ENCODE assay signal across 8 cellular contexts in the genomic region with DNA sequence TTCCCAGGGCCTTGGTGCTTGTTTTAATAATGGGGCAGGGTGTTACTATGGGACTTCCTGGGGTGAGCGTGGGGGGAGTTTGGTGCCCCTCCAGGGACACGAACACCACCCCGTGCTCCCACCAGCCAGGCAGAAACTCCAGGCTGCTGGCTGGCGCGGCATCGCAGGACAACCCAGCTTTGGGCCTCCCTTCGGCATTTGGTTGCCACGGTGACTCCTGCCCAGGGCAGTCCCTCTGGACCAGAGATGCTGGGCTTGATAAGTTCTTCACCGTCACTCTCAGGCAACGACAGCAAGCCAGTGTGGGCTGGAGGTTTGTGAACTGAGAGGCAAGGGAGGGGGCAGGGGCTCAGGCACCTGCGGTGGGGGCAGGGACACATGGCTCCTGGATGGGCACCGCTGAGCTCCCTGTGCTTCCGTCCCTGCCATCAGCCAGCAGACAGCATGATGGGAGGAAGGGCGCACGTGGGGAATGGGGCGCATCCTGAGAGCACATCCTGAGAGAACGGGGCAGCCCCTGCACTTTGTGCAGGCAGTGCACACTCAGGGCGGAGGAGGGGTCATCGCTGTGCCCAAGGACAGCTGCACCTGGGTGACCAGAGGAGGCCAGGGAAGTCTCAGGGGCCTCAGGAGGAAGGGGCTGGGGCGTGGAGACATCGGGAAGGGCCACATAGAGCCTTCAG.
DNase-seq lines count a peak whose midpoint lies in the region; ATAC-seq and TF ChIP-seq lines count a peak whose summit lies in the region.

No MANE protein-coding gene starts in this region.

- no peaks in the 10 kb centered on the region for H3K9me3 Mint-ChIP-seq in CD4-positive, alpha-beta T cell

- H3K9me3 ChIP-seq in BE2C, result no peaks in the 10 kb centered on the region
- no peaks in the 10 kb centered on the region for H3K9me3 ChIP-seq in adipocyte (ENCODE audit: control insufficient read depth, low read length)
- no peaks in the 10 kb centered on the region for H3K9me3 ChIP-seq in CD4-positive, alpha-beta T cell (ENCODE audit: control insufficient read depth, low read length)

- no peaks in the 10 kb centered on the region for H3K36me3 Mint-ChIP-seq in CD4-positive, alpha-beta T cell (ENCODE audit: low read depth)

- H3K27me3 Mint-ChIP-seq in CD4-positive, alpha-beta T cell, result peaks cover 5% of the 10 kb centered on the region

- intact Hi-C loops in posterior cingulate gyrus (cut with DNase I), result loop anchor here (1.0 to 2.0 kb wide), 2 partner anchors 78 to 272 kb away; no protein-coding TSS in a partner anchor
- intact Hi-C loops in CD4-positive, alpha-beta T cell (cut with DNase I, micrococcal nuclease), result loop anchor here (1.0 to 5.0 kb wide), 4 partner anchors 50 to 272 kb away; no protein-coding TSS in a partner anchor

- CTCF ChIA-PET in CD4-positive, alpha-beta T cell (lab: Charles Lee), result interaction anchor here (0.6 to 1.8 kb wide), 7 partner anchors 13 to 279 kb away, joined by 3 to 16 read pairs (median 7); a partner anchor contains a TSS

- H3K4me1 Mint-ChIP-seq in CD4-positive, alpha-beta T cell (ENCODE audit: low read depth), result peaks cover 25% of the 10 kb centered on the region

- H3K9ac ChIP-seq in adipocyte (ENCODE audit: low read length), result peak overlapping the region; percentile 30

- DNase-seq in BE2C (peak; percentile 80), GM03348 (ENCODE audit: low spot score) (peak; percentile 47), adipocyte (ENCODE audit: low read depth) (peak; percentile 73), kidney tubule cell (ENCODE audit: low spot score) (peak; percentile 7), posterior cingulate gyrus (no peak), NOMO-1 (lab: John Stamatoyannopoulos, UW; ENCODE audit: unreplicated experiment in 2 of 2) (no peak)
- DNase-seq in CD4-positive, alpha-beta T cell, result no peak

- peak overlapping the region; percentile 45 for H3K4me3 ChIP-seq in BE2C (ENCODE audit: low read depth, low read length)
- H3K4me3 ChIP-seq in adipocyte (ENCODE audit: low read length), result no peak overlapping the region

- POLR2A ChIA-PET in CD4-positive, alpha-beta T cell (lab: Charles Lee), result interaction anchor here (1.1 to 2.0 kb wide), 4 partner anchors 51 to 307 kb away, joined by 3 to 8 read pairs (median 5); a partner anchor contains a TSS

- H3K4me1 ChIP-seq in BE2C (peaks cover 25% of the 10 kb centered on the region), adipocyte (ENCODE audit: control insufficient read depth, insufficient read depth, low read length) (peaks cover 20% of the 10 kb centered on the region)

- H3K27ac Mint-ChIP-seq in CD4-positive, alpha-beta T cell, result no peak overlapping the region

- no peak for ATAC-seq in GM19035 (IDR thresholded peaks at IDR 0.05; ENCODE audit: unreplicated experiment)
- ATAC-seq in CD4-positive, alpha-beta T cell (ENCODE audit: poor library complexity), result no peak

- no peak overlapping the region for H3K27ac ChIP-seq in CD4-positive, alpha-beta T cell (ENCODE audit: low read depth, low read length)

- TF ChIP-seq CTCF in BE2C (IDR thresholded peaks at IDR 0.05; ENCODE audit: low read depth, low read length), result no peak
- no peak for TF ChIP-seq CTCF in CD4-positive, alpha-beta T cell (IDR thresholded peaks at IDR 0.05)

- no peaks in the 10 kb centered on the region for H3K27me3 ChIP-seq in BE2C
- no peaks in the 10 kb centered on the region for H3K27me3 ChIP-seq in adipocyte (replicated peaks; ENCODE audit: control insufficient read depth, insufficient read depth, low read length)
- peaks cover 6% of the 10 kb centered on the region for H3K27me3 ChIP-seq in CD4-positive, alpha-beta T cell (ENCODE audit: control insufficient read depth, insufficient read depth, low read length)

- no peak overlapping the region for H3K4me3 Mint-ChIP-seq in CD4-positive, alpha-beta T cell

- H3K36me3 ChIP-seq in BE2C (no peaks in the 10 kb centered on the region), adipocyte (ENCODE audit: control insufficient read depth, insufficient read depth, low read length, severe bottlenecking) (peaks cover 6% of the 10 kb centered on the region)

Comparison
In these comparisons a context has a peak if more than half of its experiments do, and no peak if none do; other contexts are left out.
1. DNase-seq: peak in BE2C (single experiment), GM03348 (single experiment), adipocyte (single experiment) and kidney tubule cell (single experiment); none in posterior cingulate gyrus (0 of 10), NOMO-1 (0 of 2) and CD4-positive, alpha-beta T cell (0 of 10).